1 cellular context compared by ENCODE assay signal in genomic region chr15:90213818-90214204, GRCh38.
TF ChIP-seq lines count a peak whose summit lies in the region.

No MANE protein-coding gene starts in this region.

TF ChIP-seq in IMR-90, 13 proteins besides CTCF, POLR2A, EP300 and RAD21 (continued from another document):
- TF ChIP-seq ELK1 (IDR thresholded peaks at IDR 0.05; ENCODE audit: borderline replicate concordance, low read depth, low read length) (no peak), BHLHE40 (IDR thresholded peaks at IDR 0.05; ENCODE audit: low read depth, low read length) (no peak), MAZ (IDR thresholded peaks at IDR 0.05; ENCODE audit: borderline replicate concordance, low read depth, low read length) (no peak), CHD1 (IDR thresholded peaks at IDR 0.05; ENCODE audit: low read depth, low read length) (no peak), CEBPB (IDR thresholded peaks at IDR 0.05; ENCODE audit: low read depth, low read length) (no peak), SMC3 (IDR thresholded peaks at IDR 0.05; ENCODE audit: low read depth, low read length) (no peak), MAFK (IDR thresholded peaks at IDR 0.05; ENCODE audit: low read depth, low read length) (no peak)
- TF ChIP-seq, protein P1, sequence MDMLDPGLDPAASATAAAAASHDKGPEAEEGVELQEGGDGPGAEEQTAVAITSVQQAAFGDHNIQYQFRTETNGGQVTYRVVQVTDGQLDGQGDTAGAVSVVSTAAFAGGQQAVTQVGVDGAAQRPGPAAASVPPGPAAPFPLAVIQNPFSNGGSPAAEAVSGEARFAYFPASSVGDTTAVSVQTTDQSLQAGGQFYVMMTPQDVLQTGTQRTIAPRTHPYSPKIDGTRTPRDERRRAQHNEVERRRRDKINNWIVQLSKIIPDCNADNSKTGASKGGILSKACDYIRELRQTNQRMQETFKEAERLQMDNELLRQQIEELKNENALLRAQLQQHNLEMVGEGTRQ (IDR thresholded peaks at IDR 0.05; ENCODE audit: low read depth, low read length) = no peak
TF ChIP-seq in IMR-90: peak in this region for 0.
